Comparison of ENCODE assay signal across 24 cellular contexts in the genomic region with DNA sequence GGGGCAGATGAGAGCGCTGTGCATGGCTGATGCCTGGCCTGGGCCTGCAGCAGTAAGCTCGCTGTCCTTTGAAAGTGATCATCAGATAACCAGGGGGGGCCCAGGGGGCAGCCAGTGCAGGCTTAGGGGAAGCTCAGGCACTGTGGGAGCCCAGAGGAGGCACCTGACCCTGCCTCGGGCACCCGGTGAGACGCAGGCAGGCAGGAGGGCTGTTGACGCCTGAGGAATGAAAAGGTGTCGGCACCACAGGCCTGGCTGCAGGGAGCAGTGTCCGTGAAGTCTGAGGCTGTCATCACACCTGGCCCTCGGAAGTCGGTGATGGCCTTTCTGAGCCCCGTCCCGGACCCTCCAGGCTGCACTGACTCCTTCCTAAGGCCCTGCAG.
DNase-seq lines count a peak whose midpoint lies in the region; TF ChIP-seq lines count a peak whose summit lies in the region.
"Had no signal": no experiment of that assay in that cellular context is flagged by ENCODE, and none has a peak within 500 bp of the region (broad histone marks: within the 10 kb centered on the region; RNA-seq: fewer than 3 reads in every experiment).

No MANE protein-coding gene starts in this region.

- H3K4me1 ChIP-seq in mucosa of stomach (ENCODE audit: control insufficient read depth, insufficient read depth, low read length) (peaks cover 88% of the 10 kb centered on the region), stomach (peaks cover 76 to 95% (median 89%) of the 10 kb centered on the region in 4 donors)

- H3K9me3 ChIP-seq in mucosa of stomach (ENCODE audit: control insufficient read depth, low read length) = no peaks in the 10 kb centered on the region
- H3K9me3 ChIP-seq in stomach = no peaks in the 10 kb centered on the region
- H3K9me3 ChIP-seq: adrenal gland, body of pancreas, pancreas had no signal

- TF ChIP-seq CTCF in C4-2B (conservative IDR thresholded peaks at IDR 0.05) (no peak), HL-60 (IDR thresholded peaks at IDR 0.05; ENCODE audit: insufficient read depth, low read length) (no peak), stomach (IDR thresholded peaks at IDR 0.05) (no peak), HFFc6 (IDR thresholded peaks at IDR 0.05) (no peak), CD14-positive monocyte (IDR thresholded peaks at IDR 0.05) (no peak)

- H3K27me3 ChIP-seq in HL-60 (ENCODE audit: insufficient read depth, poor library complexity, severe bottlenecking) = no peaks in the 10 kb centered on the region
- H3K27me3 ChIP-seq in mucosa of stomach (ENCODE audit: control insufficient read depth, insufficient read depth, low read length) = no peaks in the 10 kb centered on the region
- no peaks in the 10 kb centered on the region for H3K27me3 ChIP-seq in stomach
- H3K27me3 ChIP-seq: adrenal gland, body of pancreas, pancreas had no signal

- H3K4me3 ChIP-seq in HL-60 (replicated peaks; ENCODE audit: insufficient read depth, low read length) (no peak overlapping the region), mucosa of stomach (ENCODE audit: low read length) (no peak overlapping the region), stomach (no peak overlapping the region)
- H3K4me3 ChIP-seq: adrenal gland, body of pancreas, GM23338, pancreas had no signal

- peak overlapping the region; percentile 8 for H3K9ac ChIP-seq in mucosa of stomach (ENCODE audit: low read length)

- intact Hi-C loops in stomach (cut with DNase I; ENCODE audit: low total_unique reads) = no loop called here
- intact Hi-C loops in CD14-positive monocyte (cut with micrococcal nuclease) = loop anchor here in 1 of 2 donors (2.0 kb wide), 1 partner anchor 32 kb away; no protein-coding TSS in a partner anchor

- no peaks in the 10 kb centered on the region for H3K36me3 Mint-ChIP-seq in HFFc6 (ENCODE audit: low read depth)
- H3K36me3 Mint-ChIP-seq in CD14-positive monocyte = peaks cover 31 to 83% of the 10 kb centered on the region in 2 donors

- H3K4me3 Mint-ChIP-seq in HFFc6 = no peak overlapping the region
- H3K4me3 Mint-ChIP-seq in CD14-positive monocyte = no peak overlapping the region
- H3K4me3 Mint-ChIP-seq: activated CD8-positive, alpha-beta T cell treated with anti-CD3 and anti-CD28 coated beads for 36 hours; activated naive CD4-positive, alpha-beta T cell treated with anti-CD3 and anti-CD28 coated beads for 36 hours; CD8-positive, alpha-beta T cell; GM23338; nephron had no signal

- H3K27me3 Mint-ChIP-seq in HFFc6 (ENCODE audit: insufficient read depth) (no peaks in the 10 kb centered on the region), CD14-positive monocyte (ENCODE audit: low read depth in 3 of 3) (peaks cover 0 to 2% (median 0%) of the 10 kb centered on the region in 3 donors)
- H3K27me3 Mint-ChIP-seq: activated CD8-positive, alpha-beta T cell treated with anti-CD3 and anti-CD28 coated beads for 36 hours; T-helper 17 cell; type B pancreatic cell had no signal

- H3K9me3 Mint-ChIP-seq in HFFc6 (no peaks in the 10 kb centered on the region), CD14-positive monocyte (no peaks in the 10 kb centered on the region)
- H3K9me3 Mint-ChIP-seq: activated CD8-positive, alpha-beta T cell treated with anti-CD3 and anti-CD28 coated beads for 36 hours; activated naive CD4-positive, alpha-beta T cell treated with anti-CD3 and anti-CD28 coated beads for 36 hours; CD8-positive, alpha-beta T cell; GM23338; nephron; type B pancreatic cell had no signal

- peaks cover 32% of the 10 kb centered on the region for H3K4me1 Mint-ChIP-seq in HFFc6 (ENCODE audit: low read depth)
- peaks cover 71% of the 10 kb centered on the region for H3K4me1 Mint-ChIP-seq in CD14-positive monocyte

- H3K36me3 ChIP-seq in mucosa of stomach (ENCODE audit: control insufficient read depth, insufficient read depth, low read length) (no peaks in the 10 kb centered on the region), stomach (peaks cover 17 to 34% (median 26%) of the 10 kb centered on the region in 4 donors)
- H3K36me3 ChIP-seq: pancreas had no signal

- TF ChIP-seq POLR2A in stomach (IDR thresholded peaks at IDR 0.05) = no peak

- no peak for TF ChIP-seq EP300 in stomach (IDR thresholded peaks at IDR 0.05)

- 79 to 93% (median 85%) methylated on average over 2 to 12 of the region's 12 CpGs for WGBS in stomach, 5 donors

- DNase-seq in HL-60 (ENCODE audit: low read depth in 1 of 2, low spot score in 1 of 2) (no peak), stomach (no peak), NCI-H2196 treated with DMSO at 0.1 percent for 48 hours (lab: John Stamatoyannopoulos, UW; ENCODE audit: unreplicated experiment) (no peak), HFFc6 (no peak), CD14-positive monocyte (ENCODE audit: low spot score) (no peak)
- no peak for DNase-seq in activated CD4-positive, alpha-beta T cell treated with anti-CD3 and anti-CD28 coated beads, Interleukin-2, amount 50 U/mL, for 4 hours
- DNase-seq: activated CD4-positive, alpha-beta T cell treated with anti-CD3 and anti-CD28 coated beads for 1 hour; activated CD8-positive, alpha-beta T cell treated with anti-CD3 and anti-CD28 coated beads for 36 hours; activated naive CD4-positive, alpha-beta T cell treated with anti-CD3 and anti-CD28 coated beads for 36 hours; adrenal gland; body of pancreas; CD8-positive, alpha-beta T cell; KBM-7; mammary epithelial cell; NCI-H1092 treated with DMSO at 0.1 percent for 48 hours; NCI-H1694 treated with DMSO at 0.1 percent for 48 hours; NCI-H524 treated with DMSO at 0.1 percent for 48 hours; pancreas; T-helper 17 cell had no signal

- peak overlapping the region; percentile 89; the same call in 1 of the 2 replicates for H3K27ac ChIP-seq in C4-2B
- peak overlapping the region; percentile 89 for H3K27ac ChIP-seq in HL-60 (replicated peaks)
- peak overlapping the region in 4 of 5 donors; percentile 41 to 85 (median 74) for H3K27ac ChIP-seq in stomach
- H3K27ac ChIP-seq: body of pancreas, pancreas had no signal

- H3K27ac Mint-ChIP-seq in HFFc6 (no peak overlapping the region), CD14-positive monocyte (peak overlapping the region in 3 of 7 donors; percentile 98 to 100 (median 100))
- H3K27ac Mint-ChIP-seq: activated CD8-positive, alpha-beta T cell treated with anti-CD3 and anti-CD28 coated beads for 36 hours; activated naive CD4-positive, alpha-beta T cell treated with anti-CD3 and anti-CD28 coated beads for 36 hours; CD8-positive, alpha-beta T cell; T-helper 17 cell had no signal
